ENCODE assay signal across 21 cellular contexts in genomic region chr6:83138758-83139157, GRCh38. TPM values are rescaled to one million over a fixed set of nuclear protein-coding genes. Genes with fewer than 3 reads are reported as not detected.
DNase-seq lines count a peak whose midpoint lies in the region; ATAC-seq, FAIRE-seq and TF ChIP-seq lines count a peak whose summit lies in the region.
"Had no signal": no experiment of that assay in that cellular context is flagged by ENCODE, and none has a peak within 500 bp of the region (broad histone marks: within the 10 kb centered on the region; RNA-seq: fewer than 3 reads in every experiment).

No MANE protein-coding gene starts in this region.

- peak; percentile 80 for FAIRE-seq in keratinocyte (lab: Jason Lieb, UNC)
- FAIRE-seq: A549, D721Med, G401.6, GM12892, GM18507, H54, HepG2 had no signal

- TF ChIP-seq CTCF in mammary epithelial cell (conservative IDR thresholded peaks at IDR 0.05 in 1 of 2, IDR thresholded peaks at IDR 0.05 in 1 of 2; ENCODE audit: extremely low read depth in 1 of 2, insufficient read depth in 1 of 2, low read depth in 1 of 2, low read length in 2 of 2) (no peak), breast epithelium (IDR thresholded peaks at IDR 0.05) (no peak), epithelial cell of esophagus (IDR thresholded peaks at IDR 0.05; ENCODE audit: insufficient read depth, low read depth, low read length, missing control alignments) (no peak), keratinocyte (optimal IDR thresholded peaks at IDR 0.05 in 1 of 3, IDR thresholded peaks at IDR 0.05 in 1 of 3, conservative IDR thresholded peaks at IDR 0.05 in 1 of 3; ENCODE audit: extremely low read depth in 1 of 3, insufficient read depth in 2 of 3, low read length in 3 of 3) (no peak)

- CTCF ChIA-PET in mammary epithelial cell (lab: Charles Lee; ENCODE audit: low non-redundant PET): no interaction called here

- H4K20me1 ChIP-seq in mammary epithelial cell (ENCODE audit: insufficient read depth, low read length) (no peaks in the 10 kb centered on the region), keratinocyte (ENCODE audit: control insufficient read depth, extremely low read depth, insufficient read depth, low read length) (no peaks in the 10 kb centered on the region)

- H3K27ac ChIP-seq in mammary epithelial cell (ENCODE audit: insufficient read depth, low read depth, low read length): no peak overlapping the region
- no peak overlapping the region for H3K27ac ChIP-seq in breast epithelium
- H3K27ac ChIP-seq in keratinocyte (ENCODE audit: control insufficient read depth, insufficient read depth, low read length): no peak overlapping the region
- H3K27ac ChIP-seq: 22Rv1, A549, C4-2B had no signal

- no peaks in the 10 kb centered on the region for H3K27me3 ChIP-seq in mammary epithelial cell (ENCODE audit: insufficient read depth, low read length)
- no peaks in the 10 kb centered on the region for H3K27me3 ChIP-seq in breast epithelium
- H3K27me3 ChIP-seq in keratinocyte (ENCODE audit: control insufficient read depth, extremely low read depth, insufficient read depth, low read length): no peaks in the 10 kb centered on the region

- in situ Hi-C loops in mammary epithelial cell (cut with MboI; ENCODE audit: low sequenced_read_pairs in 2 of 2): no loop called here

- BruUV-seq in mammary epithelial cell (replicated peaks; lab: Mats Ljungman, UMichigan): no TSS peak

- 77% methylated on average over 3 of the region's 3 CpGs for WGBS in mammary epithelial cell (ENCODE audit: low coverage, missing lambda C conversion rate)

- H3K36me3 ChIP-seq in mammary epithelial cell (ENCODE audit: insufficient read depth, low read length) (peaks cover 16% of the 10 kb centered on the region), breast epithelium (peaks cover 2% of the 10 kb centered on the region), keratinocyte (ENCODE audit: control insufficient read depth in 2 of 2, extremely low read depth in 1 of 2, insufficient read depth in 2 of 2, low read length in 2 of 2) (peaks cover 4 to 9% of the 10 kb centered on the region in 2 experiments)

- H3K4me2 ChIP-seq in mammary epithelial cell (ENCODE audit: insufficient read depth, low read depth, low read length): no peak overlapping the region
- no peak overlapping the region for H3K4me2 ChIP-seq in keratinocyte (ENCODE audit: control insufficient read depth, extremely low read depth, insufficient read depth, low read depth, low read length)
- H3K4me2 ChIP-seq: A549, GM23338 had no signal

- no peaks in the 10 kb centered on the region for H3K79me2 ChIP-seq in mammary epithelial cell (ENCODE audit: insufficient read depth, low read length)
- no peaks in the 10 kb centered on the region for H3K79me2 ChIP-seq in keratinocyte (ENCODE audit: control insufficient read depth, insufficient read depth, low read length)

- TF ChIP-seq POLR2A in breast epithelium (IDR thresholded peaks at IDR 0.05): no peak

- H2AFZ ChIP-seq in mammary epithelial cell (ENCODE audit: low read depth, low read length): peak overlapping the region; percentile 25
- H2AFZ ChIP-seq in keratinocyte (ENCODE audit: control insufficient read depth, low read length): no peak overlapping the region
- H2AFZ ChIP-seq: GM23338 had no signal

- H3K9me3 ChIP-seq in mammary epithelial cell (replicated peaks; ENCODE audit: insufficient read depth, low read length) (no peaks in the 10 kb centered on the region), breast epithelium (no peaks in the 10 kb centered on the region), keratinocyte (ENCODE audit: control insufficient read depth, low read depth, low read length) (no peaks in the 10 kb centered on the region)
- H3K9me3 ChIP-seq: A549, Caco-2 had no signal

- ATAC-seq in HG02840 (IDR thresholded peaks at IDR 0.05; ENCODE audit: low FRiP score, unreplicated experiment): no peak
- ATAC-seq in left cardiac atrium: no peak
- ATAC-seq: A549, GM23338, HepG2 had no signal

- H3K9ac ChIP-seq in mammary epithelial cell (ENCODE audit: insufficient read depth, low read length): no peak overlapping the region
- no peak overlapping the region for H3K9ac ChIP-seq in keratinocyte (ENCODE audit: control insufficient read depth, extremely low read depth, insufficient read depth, low read length)

- peaks cover 4% of the 10 kb centered on the region for H3K4me1 ChIP-seq in mammary epithelial cell (ENCODE audit: insufficient read depth, low read length)
- H3K4me1 ChIP-seq in breast epithelium: no peaks in the 10 kb centered on the region
- peaks cover 7% of the 10 kb centered on the region for H3K4me1 ChIP-seq in keratinocyte (ENCODE audit: control insufficient read depth, extremely low read depth, insufficient read depth, low read length)
- H3K4me1 ChIP-seq: A549 had no signal

- dilution Hi-C loops in mammary epithelial cell (cut with HindIII; ENCODE audit: low sequenced_read_pairs): no loop called here
- dilution Hi-C loops in keratinocyte (cut with MboI; ENCODE audit: extremely low pct_ligation_motif_present, low sequenced_read_pairs): no loop called here

- H3K9me1 ChIP-seq in keratinocyte (ENCODE audit: control insufficient read depth, extremely low read depth, insufficient read depth, low read length): no peaks in the 10 kb centered on the region

- H3K4me3 ChIP-seq in mammary epithelial cell (replicated peaks in 1 of 3; ENCODE audit: insufficient read depth in 1 of 3, low read depth in 2 of 3, low read length in 3 of 3) (no peak overlapping the region), breast epithelium (no peak overlapping the region), epithelial cell of esophagus (ENCODE audit: low read length) (no peak overlapping the region), keratinocyte (ENCODE audit: control insufficient read depth in 2 of 3, extremely low read depth in 1 of 3, insufficient read depth in 2 of 3, low read depth in 1 of 3, low read length in 3 of 3) (no peak overlapping the region)
- H3K4me3 ChIP-seq: A549, GM23338 had no signal

- DNase-seq in mammary epithelial cell (peak; percentile 17), breast epithelium (ENCODE audit: low spot score in 2 of 2) (no peak), epithelial cell of esophagus (ENCODE audit: low read depth) (peak; percentile 71), keratinocyte (ENCODE audit: low read depth, low spot score) (no peak), left cardiac atrium (no peak), activated T-cell treated with anti-CD3 and anti-CD28 coated beads for 4 hours (no peak)
- DNase-seq: AML-193; Caco-2; CD4-positive, alpha-beta T cell; HCEC 1CT had no signal

- intact Hi-C loops in mammary epithelial cell (cut with micrococcal nuclease): no loop called here
- intact Hi-C loops in breast epithelium (cut with DNase I; ENCODE audit: low total_unique reads): no loop called here
- intact Hi-C loops in left cardiac atrium (cut with DNase I): no loop called here

RNA-seq across cellular contexts. Expression of gene PGM3, which starts 54.3 kb away (rescaled TPM):
- total RNA-seq in mammary epithelial cell (10 to 100 TPM; 32.2 to 63.6 TPM), breast epithelium (10 to 100 TPM; 21.3 to 41.0 (median 24.9) TPM), left cardiac atrium (10 to 100 TPM; 18.4 to 31.2 TPM)
- polyA plus RNA-seq in mammary epithelial cell (23.2 TPM), keratinocyte (24.0 to 32.1 TPM (median 28.9 TPM) in 3 replicates)
- polyA minus RNA-seq in mammary epithelial cell (51.2 TPM), keratinocyte (28.1 to 83.9 TPM (median 44.5 TPM) in 3 replicates)
- 17.9 TPM for polyA plus RNA-seq in keratinocyte (2011; ENCODE audit: low read depth)
- polyA plus RNA-seq in keratinocyte (2011; cell fraction: cytosol; rRNA removed): 14.5 and 29.5 TPM in 2 replicates
- polyA plus RNA-seq in keratinocyte (2011; cell fraction: nucleus; rRNA removed): 21.7 and 25.1 TPM in 2 replicates
- polyA plus RNA-seq in keratinocyte (2012; ENCODE audit: low replicate concordance): 18.5 and 31.0 TPM in 2 replicates
- 19.4 TPM for polyA minus RNA-seq in keratinocyte (2011; cell fraction: cytosol; rRNA and poly(A)+ RNA removed)
- 20.3 and 42.5 TPM in 2 replicates for polyA minus RNA-seq in keratinocyte (2011; cell fraction: nucleus; rRNA and poly(A)+ RNA removed)

RNA-seq across cellular contexts. Expression of gene RWDD2A, which starts 54.4 kb away (rescaled TPM):
- 1 to 10 TPM; 1.3 to 2.6 TPM for total RNA-seq in mammary epithelial cell
- 1.00 TPM for polyA plus RNA-seq in mammary epithelial cell
- polyA minus RNA-seq in mammary epithelial cell: not detected
- 1 to 10 TPM; 3.0 to 3.7 (median 3.6) TPM for total RNA-seq in breast epithelium
- 1.2 to 1.5 TPM (median 1.3 TPM) in 3 replicates for polyA plus RNA-seq in keratinocyte
- polyA plus RNA-seq in keratinocyte (2011; ENCODE audit: low read depth): 0.45 TPM
- polyA plus RNA-seq in keratinocyte (2011; cell fraction: cytosol; rRNA removed): 0.64 and 1.2 TPM in 2 replicates
- polyA plus RNA-seq in keratinocyte (2011; cell fraction: nucleus; rRNA removed): 1.2 and 2.1 TPM in 2 replicates
- polyA plus RNA-seq in keratinocyte (2012; ENCODE audit: low replicate concordance): 0.79 and 1.2 TPM in 2 replicates
- 0.30 to 0.76 TPM (median 0.70 TPM) in 3 replicates for polyA minus RNA-seq in keratinocyte
- not detected for polyA minus RNA-seq in keratinocyte (2011; cell fraction: cytosol; rRNA and poly(A)+ RNA removed)
- 0.53 and 0.93 TPM in 2 replicates for polyA minus RNA-seq in keratinocyte (2011; cell fraction: nucleus; rRNA and poly(A)+ RNA removed)
- 1 to 10 TPM; 3.9 to 5.2 TPM for total RNA-seq in left cardiac atrium

Comparison
In these comparisons a context has a peak if more than half of its experiments do, and no peak if none do; other contexts are left out.
1. DNase-seq: peak in mammary epithelial cell (single experiment) and epithelial cell of esophagus (single experiment); none in breast epithelium (0 of 2), keratinocyte (single experiment), left cardiac atrium (single experiment) and activated T-cell treated with anti-CD3 and anti-CD28 coated beads for 4 hours (single experiment).